In the genomic region with DNA sequence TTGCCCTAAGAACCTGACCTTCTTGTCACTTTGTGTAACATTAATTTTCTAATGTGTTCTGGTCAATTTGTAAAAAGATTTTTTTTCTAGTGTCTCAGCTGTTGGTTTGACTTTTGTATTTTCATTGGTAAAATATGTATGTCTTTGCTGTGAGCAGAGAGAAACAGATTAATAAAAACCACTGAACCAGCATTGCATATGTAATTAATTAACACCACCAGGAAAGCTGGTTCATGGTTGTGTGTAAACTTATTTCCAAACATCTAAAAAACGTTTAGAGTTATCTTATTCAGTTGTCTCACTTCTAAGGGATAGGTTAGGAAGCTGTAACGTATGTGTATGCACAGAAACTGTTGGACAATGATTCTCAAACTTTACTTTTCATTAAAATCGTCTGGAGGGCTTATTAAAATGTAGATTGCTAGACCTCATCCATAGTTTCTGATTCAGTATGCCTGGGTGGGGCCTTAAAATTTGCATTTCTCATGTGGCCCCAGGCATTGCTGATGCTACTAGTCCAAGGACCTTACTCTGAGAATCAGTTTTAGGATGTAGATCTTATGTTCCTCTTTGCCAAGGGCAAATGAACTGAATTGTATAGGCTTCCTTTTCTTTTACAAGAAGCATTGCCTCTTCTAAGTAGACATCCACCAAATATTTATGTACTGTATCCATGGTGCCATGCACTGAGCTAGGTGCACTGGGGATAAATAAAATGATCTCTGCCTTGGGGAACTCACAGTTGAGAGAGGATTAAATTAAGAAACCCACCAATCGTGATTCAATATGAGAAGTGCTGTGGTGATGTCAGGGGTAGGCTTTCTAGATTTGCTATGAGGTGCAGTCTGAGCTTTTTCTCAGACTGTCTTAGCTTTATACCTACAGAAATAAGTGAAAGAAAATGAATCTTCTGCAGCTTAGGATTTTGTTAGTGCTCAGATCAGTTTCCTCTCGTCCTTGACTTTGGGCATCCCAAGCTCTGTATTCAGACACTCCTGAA, we compare ENCODE assay signal across 30 cellular contexts.
DNase-seq lines count a peak whose midpoint lies in the region; ATAC-seq and TF ChIP-seq lines count a peak whose summit lies in the region.
"Had no signal": no experiment of that assay in that cellular context is flagged by ENCODE, and none has a peak within 500 bp of the region (broad histone marks: within the 10 kb centered on the region; RNA-seq: fewer than 3 reads in every experiment).

No MANE protein-coding gene starts in this region.

- H3K9me3 Mint-ChIP-seq in naive B cell: no peaks in the 10 kb centered on the region
- H3K9me3 Mint-ChIP-seq: activated naive CD4-positive, alpha-beta T cell treated with anti-CD3 and anti-CD28 coated beads, Interleukin-2, amount 10 ng/mL, durations not matched to agents 7 days and 5 days; activated T-helper 1 cell treated with anti-CD3 and anti-CD28 coated beads, Interleukin-12 subunit alpha, Interleukin-12 subunit beta, Interleukin-2, Interleukin-4 antibody, amounts not matched to agents 30 ng/mL and 10 ng/mL and 1 ng/mL, durations not matched to agents 14 hours and 24 hours and 36 hours; WTC11 had no signal

- peaks cover 22 to 52% (median 23%) of the 10 kb centered on the region in 3 donors for H3K4me1 Mint-ChIP-seq in naive B cell

- WGBS in heart left ventricle, 4 donors: 73 to 80% (median 76%) methylated on average over 5 of the region's 5 CpGs

- H3K79me2 ChIP-seq in DOHH2 (ENCODE audit: control insufficient read depth, low read length) (peaks cover 86% of the 10 kb centered on the region), KMS-11 (ENCODE audit: insufficient read depth, low read depth) (no peaks in the 10 kb centered on the region)

- no peaks in the 10 kb centered on the region for H3K27me3 Mint-ChIP-seq in naive B cell
- H3K27me3 Mint-ChIP-seq: activated naive CD4-positive, alpha-beta T cell treated with anti-CD3 and anti-CD28 coated beads, Interleukin-2, amount 10 ng/mL, durations not matched to agents 7 days and 5 days; B cell had no signal

- DNase-seq in SK-N-MC (ENCODE audit: low read depth, low spot score) (peak; percentile 60), naive B cell (no peak), retina (no peak), heart left ventricle (no peak), OCI-M2 (lab: John Stamatoyannopoulos, UW; ENCODE audit: unreplicated experiment) (no peak)
- DNase-seq: activated CD4-positive, alpha-beta T cell treated with anti-CD3 and anti-CD28 coated beads, Interleukin-2, amount 50 U/mL, for 4 hours; activated naive CD4-positive, alpha-beta T cell treated with anti-CD3 and anti-CD28 coated beads, Interleukin-2, amount 10 ng/mL, durations not matched to agents 7 days and 5 days; amniotic stem cell; effector CD4-positive, alpha-beta T cell; mammary epithelial cell; NCI-H1092 treated with DMSO at 0.1 percent for 48 hours; NCI-H187 treated with DMSO at 0.1 percent for 48 hours; NCI-H2171 treated with DMSO at 0.1 percent for 48 hours; NCI-H510A treated with DMSO at 0.1 percent for 48 hours; posterior cingulate gyrus; SHP77 treated with DMSO at 0.1 percent for 48 hours; sigmoid colon; stimulated activated CD4-positive, alpha-beta T cell treated with anti-CD3 and anti-CD28 coated beads, Interleukin-4, amount 100 ng/mL, for 4 hours; stimulated activated naive CD4-positive, alpha-beta T cell; testis had no signal

- H3K27ac Mint-ChIP-seq in naive B cell: peak overlapping the region in 4 of 6 donors; percentile 6 to 44 (median 35)
- H3K27ac Mint-ChIP-seq: activated naive CD4-positive, alpha-beta T cell treated with anti-CD3 and anti-CD28 coated beads, Interleukin-2, amount 10 ng/mL, durations not matched to agents 7 days and 5 days; activated T-helper 1 cell treated with anti-CD3 and anti-CD28 coated beads, Interleukin-12 subunit alpha, Interleukin-12 subunit beta, Interleukin-2, Interleukin-4 antibody, amounts not matched to agents 30 ng/mL and 10 ng/mL and 1 ng/mL, durations not matched to agents 14 hours and 24 hours and 36 hours; B cell; WTC11 had no signal

- intact Hi-C loops in heart left ventricle (cut with DNase I): no loop called here

- H3K27me3 ChIP-seq in DOHH2 (ENCODE audit: control insufficient read depth, low read length) (no peaks in the 10 kb centered on the region), KMS-11 (ENCODE audit: insufficient read depth, low read depth) (no peaks in the 10 kb centered on the region), heart left ventricle (no peaks in the 10 kb centered on the region)
- H3K27me3 ChIP-seq: sigmoid colon, testis, vagina had no signal

- no peaks in the 10 kb centered on the region for H3K9me2 ChIP-seq in DOHH2 (replicated peaks; ENCODE audit: control insufficient read depth, low read length)

- H3K4me3 Mint-ChIP-seq in naive B cell: no peak overlapping the region
- H3K4me3 Mint-ChIP-seq: activated naive CD4-positive, alpha-beta T cell treated with anti-CD3 and anti-CD28 coated beads, Interleukin-2, amount 10 ng/mL, durations not matched to agents 7 days and 5 days; activated T-helper 1 cell treated with anti-CD3 and anti-CD28 coated beads, Interleukin-12 subunit alpha, Interleukin-12 subunit beta, Interleukin-2, Interleukin-4 antibody, amounts not matched to agents 30 ng/mL and 10 ng/mL and 1 ng/mL, durations not matched to agents 14 hours and 24 hours and 36 hours; WTC11 had no signal

- H3F3A ChIP-seq in DOHH2 (ENCODE audit: control insufficient read depth, insufficient read depth): peaks cover 42% of the 10 kb centered on the region

- H3K9ac ChIP-seq in KMS-11: no peak overlapping the region
- H3K9ac ChIP-seq in SK-N-MC (ENCODE audit: insufficient read length): peak overlapping the region; percentile 54

- H3K4me2 ChIP-seq in DOHH2 (ENCODE audit: low read length) (peak overlapping the region; percentile 73), KMS-11 (peak overlapping the region; percentile 19; the same call in 1 of the 2 replicates)
- H3K4me2 ChIP-seq: A549 had no signal

- no peaks in the 10 kb centered on the region for H3K9me3 ChIP-seq in DOHH2 (ENCODE audit: control insufficient read depth, insufficient read depth, low read length)
- no peaks in the 10 kb centered on the region for H3K9me3 ChIP-seq in SK-N-MC (ENCODE audit: low read depth, low read length)
- H3K9me3 ChIP-seq in heart left ventricle: no peaks in the 10 kb centered on the region
- H3K9me3 ChIP-seq: A549, sigmoid colon, testis, vagina had no signal

- H3K4me1 ChIP-seq in DOHH2 (ENCODE audit: control insufficient read depth, low read length): peaks cover 85% of the 10 kb centered on the region
- H3K4me1 ChIP-seq in KMS-11 (ENCODE audit: low read depth, poor library complexity, severe bottlenecking): peaks cover 18% of the 10 kb centered on the region
- H3K4me1 ChIP-seq in heart left ventricle: peaks cover 0 to 8% (median 0%) of the 10 kb centered on the region in 12 donors
- H3K4me1 ChIP-seq: testis, vagina had no signal

- H3K27ac ChIP-seq in DOHH2 (ENCODE audit: low read depth, low read length): peak overlapping the region; percentile 95
- H3K27ac ChIP-seq in KMS-11: no peak overlapping the region
- peak overlapping the region; percentile 94 for H3K27ac ChIP-seq in SK-N-MC
- H3K27ac ChIP-seq in heart left ventricle: no peak overlapping the region
- H3K27ac ChIP-seq: A549, sigmoid colon, testis, vagina had no signal

- H3K36me3 Mint-ChIP-seq in naive B cell: no peaks in the 10 kb centered on the region
- H3K36me3 Mint-ChIP-seq: activated naive CD4-positive, alpha-beta T cell treated with anti-CD3 and anti-CD28 coated beads, Interleukin-2, amount 10 ng/mL, durations not matched to agents 7 days and 5 days; WTC11 had no signal

- H3K4me3 ChIP-seq in DOHH2 (ENCODE audit: low read length) (peak overlapping the region; percentile 59), KMS-11 (IDR thresholded peaks at IDR 0.05; ENCODE audit: insufficient read depth, low read depth, low read length) (no peak overlapping the region), SK-N-MC (peak overlapping the region; percentile 70), heart left ventricle (no peak overlapping the region)
- H3K4me3 ChIP-seq: A549, sigmoid colon, testis, vagina had no signal

- no peak overlapping the region for H2AFZ ChIP-seq in KMS-11 (ENCODE audit: low read depth)

- H3K36me3 ChIP-seq in DOHH2 (ENCODE audit: control insufficient read depth, low read length): no peaks in the 10 kb centered on the region; the same call in 1 of the 2 replicates
- H3K36me3 ChIP-seq in KMS-11 (ENCODE audit: insufficient read depth): no peaks in the 10 kb centered on the region
- H3K36me3 ChIP-seq in SK-N-MC (ENCODE audit: insufficient read depth, low read length): no peaks in the 10 kb centered on the region
- no peaks in the 10 kb centered on the region for H3K36me3 ChIP-seq in heart left ventricle
- H3K36me3 ChIP-seq: sigmoid colon, vagina had no signal

- H4K20me1 ChIP-seq in DOHH2 (ENCODE audit: control insufficient read depth, insufficient read depth, low read depth, low read length) (no peaks in the 10 kb centered on the region), KMS-11 (ENCODE audit: insufficient read depth) (no peaks in the 10 kb centered on the region)

- TF ChIP-seq POLR2A in heart left ventricle (IDR thresholded peaks at IDR 0.05): no peak

- ATAC-seq in naive B cell (ENCODE audit: low read depth in 2 of 2) (peak; percentile 10 to 25), GM21447 (IDR thresholded peaks at IDR 0.05; ENCODE audit: unreplicated experiment) (no peak), heart left ventricle (no peak)
- ATAC-seq: A549, HepG2, Panc1, WTC11 had no signal

- TF ChIP-seq CTCF in DOHH2 (IDR thresholded peaks at IDR 0.05; ENCODE audit: low read depth, low read length, poor library complexity, severe bottlenecking) (no peak), KMS-11 (conservative IDR thresholded peaks at IDR 0.05; ENCODE audit: low read depth, low read length) (no peak), heart left ventricle (IDR thresholded peaks at IDR 0.05) (no peak)

Comparison
In these comparisons a context has a peak if more than half of its experiments do, and no peak if none do; other contexts are left out.
1. H3K27ac ChIP-seq: peak in DOHH2 (single experiment) and SK-N-MC (single experiment); none in KMS-11 (single experiment) and heart left ventricle (0 of 12).
2. H3K4me3 ChIP-seq: peak in DOHH2 (single experiment) and SK-N-MC (single experiment); none in KMS-11 (single experiment) and heart left ventricle (0 of 12).
3. ATAC-seq: peak in naive B cell (2 of 2); none in GM21447 (single experiment) and heart left ventricle (0 of 4).